Comparison of ENCODE assay signal across 28 cellular contexts in the genomic region with DNA sequence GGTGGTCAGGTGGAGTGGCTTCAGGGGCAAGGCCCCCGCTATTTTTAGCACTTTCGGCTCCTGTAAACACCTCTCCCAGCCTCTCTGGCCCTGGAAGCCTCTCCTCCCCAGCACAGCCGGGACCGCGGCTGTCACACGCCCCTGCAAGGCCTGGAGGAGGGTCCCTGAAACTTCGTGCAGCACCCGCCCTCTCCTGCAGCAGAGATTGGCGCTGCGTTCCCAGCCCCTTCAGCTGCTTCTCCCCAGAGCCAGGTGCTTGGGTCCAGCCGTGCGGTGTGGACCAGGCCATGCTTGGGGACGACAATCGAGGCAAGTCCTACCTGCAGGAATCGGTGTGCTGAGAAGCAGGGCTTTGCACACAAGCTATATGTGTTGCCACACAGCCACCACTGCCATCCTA. TPM values are rescaled to one million over a fixed set of nuclear protein-coding genes. Genes with fewer than 3 reads are reported as not detected.
DNase-seq lines count a peak whose midpoint lies in the region; ATAC-seq, FAIRE-seq and TF ChIP-seq lines count a peak whose summit lies in the region.
"Had no signal": no experiment of that assay in that cellular context is flagged by ENCODE, and none has a peak within 500 bp of the region (broad histone marks: within the 10 kb centered on the region; RNA-seq: fewer than 3 reads in every experiment).

No MANE protein-coding gene starts in this region.

- ATAC-seq in right lobe of liver: no peak
- ATAC-seq: activated CD8-positive, alpha-beta memory T cell treated with anti-CD3 and anti-CD28 coated beads, Interleukin-2, amount 10 ng/mL, durations not matched to agents 7 days and 5 days; body of pancreas; left lung; Panc1 had no signal

- no peaks in the 10 kb centered on the region for H3K9me3 ChIP-seq in right lobe of liver
- H3K9me3 ChIP-seq: adrenal gland, body of pancreas, left lung, tibial artery had no signal

- no peaks in the 10 kb centered on the region for H3K4me1 ChIP-seq in right lobe of liver
- H3K4me1 ChIP-seq: adrenal gland, body of pancreas, left lung, tibial artery had no signal

- H3K27ac Mint-ChIP-seq in mesothelial cell of epicardium: no peak overlapping the region
- no peak overlapping the region for H3K27ac Mint-ChIP-seq in activated naive CD8-positive, alpha-beta T cell treated with anti-CD3 and anti-CD28 coated beads for 36 hours
- H3K27ac Mint-ChIP-seq: activated CD8-positive, alpha-beta memory T cell treated with anti-CD3 and anti-CD28 coated beads, Interleukin-2, amount 10 ng/mL, durations not matched to agents 7 days and 5 days; CD4-positive, alpha-beta T cell had no signal

- peaks cover 0 to 2% (median 0%) of the 10 kb centered on the region in 4 donors for H3K36me3 ChIP-seq in right lobe of liver
- H3K36me3 ChIP-seq: adrenal gland had no signal

- TF ChIP-seq CTCF in right lobe of liver (IDR thresholded peaks at IDR 0.05) (no peak), mesothelial cell of epicardium (IDR thresholded peaks at IDR 0.05; ENCODE audit: unreplicated experiment) (no peak)

- no peak overlapping the region for H3K4me3 Mint-ChIP-seq in mesothelial cell of epicardium
- H3K4me3 Mint-ChIP-seq in activated naive CD8-positive, alpha-beta T cell treated with anti-CD3 and anti-CD28 coated beads for 36 hours: no peak overlapping the region
- H3K4me3 Mint-ChIP-seq: activated CD8-positive, alpha-beta memory T cell treated with anti-CD3 and anti-CD28 coated beads, Interleukin-2, amount 10 ng/mL, durations not matched to agents 7 days and 5 days; CD4-positive, alpha-beta T cell had no signal

- WGBS in right lobe of liver (ENCODE audit: insufficient coverage, low coverage, low lambda C conversion rate, missing lambda C conversion rate): 90% methylated on average over 10 of the region's 15 CpGs

- no peaks in the 10 kb centered on the region for H3K36me3 Mint-ChIP-seq in mesothelial cell of epicardium
- H3K36me3 Mint-ChIP-seq in activated naive CD8-positive, alpha-beta T cell treated with anti-CD3 and anti-CD28 coated beads for 36 hours: no peaks in the 10 kb centered on the region
- H3K36me3 Mint-ChIP-seq: activated CD8-positive, alpha-beta memory T cell treated with anti-CD3 and anti-CD28 coated beads, Interleukin-2, amount 10 ng/mL, durations not matched to agents 7 days and 5 days had no signal

- no peak overlapping the region for H3K27ac ChIP-seq in right lobe of liver
- H3K27ac ChIP-seq: adrenal gland, body of pancreas, left lung, tibial artery had no signal

- TF ChIP-seq POLR2A in GM12892 (IDR thresholded peaks at IDR 0.05; ENCODE audit: low read depth, low read length) (no peak), right lobe of liver (IDR thresholded peaks at IDR 0.05) (no peak)

- intact Hi-C loops in right lobe of liver (cut with DNase I): no loop called here

- H3K4me3 ChIP-seq in right lobe of liver: no peak overlapping the region
- H3K4me3 ChIP-seq: adrenal gland, body of pancreas, left lung, smooth muscle cell, tibial artery had no signal

- no peaks in the 10 kb centered on the region for H3K27me3 Mint-ChIP-seq in mesothelial cell of epicardium (ENCODE audit: low read depth)
- H3K27me3 Mint-ChIP-seq in activated naive CD8-positive, alpha-beta T cell treated with anti-CD3 and anti-CD28 coated beads for 36 hours: no peaks in the 10 kb centered on the region
- H3K27me3 Mint-ChIP-seq: activated CD8-positive, alpha-beta memory T cell treated with anti-CD3 and anti-CD28 coated beads, Interleukin-2, amount 10 ng/mL, durations not matched to agents 7 days and 5 days; CD4-positive, alpha-beta T cell had no signal

- H3K4me1 Mint-ChIP-seq in mesothelial cell of epicardium: peaks cover 3% of the 10 kb centered on the region
- no peaks in the 10 kb centered on the region for H3K4me1 Mint-ChIP-seq in activated naive CD8-positive, alpha-beta T cell treated with anti-CD3 and anti-CD28 coated beads for 36 hours

- FAIRE-seq in GM12892 (lab: Jason Lieb, UNC): peak; percentile 30
- FAIRE-seq: endothelial cell of umbilical vein had no signal

- DNase-seq in NCI-H1417 (lab: John Stamatoyannopoulos, UW) (peak; percentile 63 to 81 (median 69)), NCI-H1417 treated with DMSO at 0.1 percent for 48 hours (lab: John Stamatoyannopoulos, UW) (no peak), GM12892 (ENCODE audit: insufficient read length) (no peak), NCI-H748 treated with DMSO at 0.1 percent for 48 hours (lab: John Stamatoyannopoulos, UW) (peak; percentile 30), right lobe of liver (peak in 2 of 3 donors; percentile 10 to 37), mesothelial cell of epicardium (ENCODE audit: low spot score in 2 of 2, unreplicated experiment in 2 of 2) (no peak), Kasumi-1 (lab: John Stamatoyannopoulos, UW) (no peak)
- DNase-seq in activated naive CD8-positive, alpha-beta T cell treated with anti-CD3 and anti-CD28 coated beads for 36 hours: no peak
- DNase-seq: 8988T; activated CD4-positive, alpha-beta T cell treated with anti-CD3 and anti-CD28 coated beads, Interleukin-2, amount 50 U/mL, for 1 hour; activated CD8-positive, alpha-beta memory T cell treated with anti-CD3 and anti-CD28 coated beads, Interleukin-2, amount 10 ng/mL, durations not matched to agents 7 days and 5 days; activated naive CD4-positive, alpha-beta T cell treated with Interleukin-2 at 50 U/mL for 16 hours; activated T-cell treated with anti-CD3 and anti-CD28 coated beads, Interleukin-2, amount 50 U/mL, for 48 hours; adrenal gland; CD4-positive, alpha-beta T cell; cerebellar nuclear complex; HCEC 1CT; hypothalamus; mesendoderm; SIG-M5; stimulated activated CD4-positive, alpha-beta T cell treated with anti-CD3 and anti-CD28 coated beads, Interleukin-2, amount 100 ng/mL, for 24 hours; T1000; tibial artery had no signal

- H3K9me3 Mint-ChIP-seq in mesothelial cell of epicardium: no peaks in the 10 kb centered on the region
- H3K9me3 Mint-ChIP-seq in activated naive CD8-positive, alpha-beta T cell treated with anti-CD3 and anti-CD28 coated beads for 36 hours: no peaks in the 10 kb centered on the region
- H3K9me3 Mint-ChIP-seq: CD4-positive, alpha-beta T cell had no signal

- H3K27me3 ChIP-seq in right lobe of liver: no peaks in the 10 kb centered on the region
- H3K27me3 ChIP-seq: adrenal gland, body of pancreas, left lung, tibial artery had no signal

RNA-seq across cellular contexts. Expression of a gene that starts 27.9 kb away (rescaled TPM):
- polyA plus RNA-seq in GM12892 (2012; ENCODE audit: missing spikeins): 53.6 TPM
- total RNA-seq in right lobe of liver: 10 to 100 TPM in 1 of 6 experiments, 1 to 10 TPM in 5; 5.6 to 10.5 (median 8.3) TPM
- 26.4 to 26.9 TPM (median 26.5 TPM) in 3 replicates for total RNA-seq in mesothelial cell of epicardium
- total RNA-seq in activated naive CD8-positive, alpha-beta T cell treated with anti-CD3 and anti-CD28 coated beads for 36 hours: 10 to 100 TPM; 39.2 to 39.6 TPM

Comparison
In these comparisons a context has a peak if more than half of its experiments do, and no peak if none do; other contexts are left out.
1. DNase-seq: peak in NCI-H1417 (3 of 3), NCI-H748 treated with DMSO at 0.1 percent for 48 hours (single experiment) and right lobe of liver (2 of 3); none in NCI-H1417 treated with DMSO at 0.1 percent for 48 hours (single experiment), GM12892 (single experiment), mesothelial cell of epicardium (0 of 2), activated naive CD8-positive, alpha-beta T cell treated with anti-CD3 and anti-CD28 coated beads for 36 hours (single experiment) and Kasumi-1 (0 of 2).